ENCODE assay signal across 14 cellular contexts in genomic region chr9:7936201-7936600, GRCh38.
A peak's percentile ranks its signal among the peaks of the same experiment; 100 is the strongest.
DNase-seq lines count a peak whose midpoint lies in the region; ATAC-seq and TF ChIP-seq lines count a peak whose summit lies in the region.
"Had no signal": no experiment of that assay in that cellular context is flagged by ENCODE, and none has a peak within 500 bp of the region (broad histone marks: within the 10 kb centered on the region; RNA-seq: fewer than 3 reads in every experiment).

No MANE protein-coding gene starts in this region.

- intact Hi-C loops in activated CD4-positive, alpha-beta T cell treated with anti-CD3 and anti-CD28 coated beads, Interleukin-2, amount 10 ng/mL, durations not matched to agents 24 days and 14 days (cut with micrococcal nuclease), result no loop called here
- intact Hi-C loops in spleen (cut with DNase I; ENCODE audit: low total_unique reads), result no loop called here
- intact Hi-C loops in psoas muscle (cut with DNase I), result no loop called here

- WGBS in spleen, 5 donors, result 65 to 79% (median 70%) methylated on average over 4 of the region's 4 CpGs
- WGBS in psoas muscle, 3 donors, result 32 to 57% (median 34%) methylated on average over 4 of the region's 4 CpGs

- peaks cover 17% of the 10 kb centered on the region for H3K4me1 Mint-ChIP-seq in activated CD4-positive, alpha-beta T cell treated with anti-CD3 and anti-CD28 coated beads, Interleukin-2, amount 10 ng/mL, durations not matched to agents 24 days and 14 days

- ATAC-seq in psoas muscle (no peak), HG03280 (IDR thresholded peaks at IDR 0.05; ENCODE audit: unreplicated experiment) (no peak)
- ATAC-seq: gastroesophageal sphincter had no signal

- no peaks in the 10 kb centered on the region for H3K79me2 ChIP-seq in OCI-LY3 (ENCODE audit: low read length)

- no peak overlapping the region for H3K4me2 ChIP-seq in OCI-LY3 (ENCODE audit: low read length)

- H3K4me1 ChIP-seq in OCI-LY3 (ENCODE audit: low read length) (no peaks in the 10 kb centered on the region), spleen (peaks cover 3 to 20% (median 14%) of the 10 kb centered on the region in 6 donors), psoas muscle (no peaks in the 10 kb centered on the region)

- H4K20me1 ChIP-seq in OCI-LY3 (ENCODE audit: insufficient read depth, low read length), result no peaks in the 10 kb centered on the region

- DNase-seq in activated CD4-positive, alpha-beta T cell treated with anti-CD3 and anti-CD28 coated beads, Interleukin-2, amount 10 ng/mL, durations not matched to agents 24 days and 14 days, result peak; percentile 62
- no peak for DNase-seq in activated CD4-positive, alpha-beta T cell treated with anti-CD3 and anti-CD28 coated beads, Interleukin-2, amount 50 U/mL, for 1 hour
- peak; percentile 89 for DNase-seq in cerebellum (ENCODE audit: low spot score)
- no peak for DNase-seq in spleen
- DNase-seq in psoas muscle, result no peak
- DNase-seq in RKO (ENCODE audit: low spot score), result no peak
- DNase-seq: NCI-H1092 treated with DMSO at 0.1 percent for 48 hours, NCI-H510A, ovary, SHP77 treated with DMSO at 0.1 percent for 48 hours had no signal

- peak overlapping the region; percentile 86 for H3K27ac Mint-ChIP-seq in activated CD4-positive, alpha-beta T cell treated with anti-CD3 and anti-CD28 coated beads, Interleukin-2, amount 10 ng/mL, durations not matched to agents 24 days and 14 days

- no peak for TF ChIP-seq CTCF in OCI-LY3 (IDR thresholded peaks at IDR 0.05; ENCODE audit: low read depth, low read length)
- no peak for TF ChIP-seq CTCF in spleen (IDR thresholded peaks at IDR 0.05 in 8 of 11, conservative IDR thresholded peaks at IDR 0.05 in 3 of 11)
- TF ChIP-seq CTCF in psoas muscle (IDR thresholded peaks at IDR 0.05), result no peak

- H3K36me3 ChIP-seq in OCI-LY3 (replicated peaks; ENCODE audit: low read depth, low read length), result no peaks in the 10 kb centered on the region
- no peaks in the 10 kb centered on the region for H3K36me3 ChIP-seq in spleen
- H3K36me3 ChIP-seq in psoas muscle (ENCODE audit: insufficient read depth in 1 of 2, low read depth in 1 of 2), result no peaks in the 10 kb centered on the region
- H3K36me3 ChIP-seq: gastroesophageal sphincter, left lung, ovary had no signal

- H3K27ac ChIP-seq in OCI-LY3 (ENCODE audit: low read length) (no peak overlapping the region), spleen (peak overlapping the region; percentile 30 to 84 (median 68)), psoas muscle (no peak overlapping the region)
- H3K27ac ChIP-seq: gastroesophageal sphincter, left lung, ovary had no signal

- no peaks in the 10 kb centered on the region for H3K27me3 Mint-ChIP-seq in activated CD4-positive, alpha-beta T cell treated with anti-CD3 and anti-CD28 coated beads, Interleukin-2, amount 10 ng/mL, durations not matched to agents 24 days and 14 days

- peak overlapping the region; percentile 81 for H3K4me3 Mint-ChIP-seq in activated CD4-positive, alpha-beta T cell treated with anti-CD3 and anti-CD28 coated beads, Interleukin-2, amount 10 ng/mL, durations not matched to agents 24 days and 14 days

- H3K9me3 ChIP-seq in OCI-LY3 (ENCODE audit: insufficient read depth, low read length) (peaks cover 5% of the 10 kb centered on the region; the same call in 1 of the 2 replicates), spleen (peaks cover 0 to 18% (median 12%) of the 10 kb centered on the region in 8 donors), psoas muscle (no peaks in the 10 kb centered on the region)
- H3K9me3 ChIP-seq: ovary had no signal

- peaks cover 14% of the 10 kb centered on the region for H3K9me3 Mint-ChIP-seq in activated CD4-positive, alpha-beta T cell treated with anti-CD3 and anti-CD28 coated beads, Interleukin-2, amount 10 ng/mL, durations not matched to agents 24 days and 14 days

- 0 out of 2 replicates have a peak overlapping the region, but pooled peaks have one; percentile 16 for H2AFZ ChIP-seq in OCI-LY3 (ENCODE audit: low read depth, low read length)

- TF ChIP-seq POLR2A in spleen (IDR thresholded peaks at IDR 0.05), result no peak

- H3K9ac ChIP-seq in OCI-LY3 (ENCODE audit: low read length), result no peak overlapping the region

- H3K27me3 ChIP-seq in OCI-LY3 (ENCODE audit: low read depth, low read length), result no peaks in the 10 kb centered on the region
- H3K27me3 ChIP-seq in spleen (replicated peaks in 1 of 7), result no peaks in the 10 kb centered on the region
- no peaks in the 10 kb centered on the region for H3K27me3 ChIP-seq in psoas muscle (ENCODE audit: insufficient read depth in 3 of 3, low read length in 2 of 3)
- H3K27me3 ChIP-seq: gastroesophageal sphincter, left lung, ovary had no signal

- peaks cover 9% of the 10 kb centered on the region for H3K36me3 Mint-ChIP-seq in activated CD4-positive, alpha-beta T cell treated with anti-CD3 and anti-CD28 coated beads, Interleukin-2, amount 10 ng/mL, durations not matched to agents 24 days and 14 days (ENCODE audit: low read depth)

- no peak overlapping the region for H3K4me3 ChIP-seq in OCI-LY3 (ENCODE audit: low read length)
- H3K4me3 ChIP-seq in spleen, result peak overlapping the region in 1 of 8 donors; percentile 8
- H3K4me3 ChIP-seq in psoas muscle, result no peak overlapping the region
- H3K4me3 ChIP-seq: gastroesophageal sphincter, left lung, ovary had no signal

Comparison
In these comparisons a context has a peak if more than half of its experiments do, and no peak if none do; other contexts are left out.
1. DNase-seq: peak in activated CD4-positive, alpha-beta T cell treated with anti-CD3 and anti-CD28 coated beads, Interleukin-2, amount 10 ng/mL, durations not matched to agents 24 days and 14 days (single experiment) and cerebellum (single experiment); none in activated CD4-positive, alpha-beta T cell treated with anti-CD3 and anti-CD28 coated beads, Interleukin-2, amount 50 U/mL, for 1 hour (single experiment), spleen (single experiment), psoas muscle (0 of 2) and RKO (single experiment).
2. H3K27ac ChIP-seq: peak in spleen (8 of 8); none in OCI-LY3 (single experiment) and psoas muscle (single experiment).